ENCODE assay signal across 8 cellular contexts in the genomic region with DNA sequence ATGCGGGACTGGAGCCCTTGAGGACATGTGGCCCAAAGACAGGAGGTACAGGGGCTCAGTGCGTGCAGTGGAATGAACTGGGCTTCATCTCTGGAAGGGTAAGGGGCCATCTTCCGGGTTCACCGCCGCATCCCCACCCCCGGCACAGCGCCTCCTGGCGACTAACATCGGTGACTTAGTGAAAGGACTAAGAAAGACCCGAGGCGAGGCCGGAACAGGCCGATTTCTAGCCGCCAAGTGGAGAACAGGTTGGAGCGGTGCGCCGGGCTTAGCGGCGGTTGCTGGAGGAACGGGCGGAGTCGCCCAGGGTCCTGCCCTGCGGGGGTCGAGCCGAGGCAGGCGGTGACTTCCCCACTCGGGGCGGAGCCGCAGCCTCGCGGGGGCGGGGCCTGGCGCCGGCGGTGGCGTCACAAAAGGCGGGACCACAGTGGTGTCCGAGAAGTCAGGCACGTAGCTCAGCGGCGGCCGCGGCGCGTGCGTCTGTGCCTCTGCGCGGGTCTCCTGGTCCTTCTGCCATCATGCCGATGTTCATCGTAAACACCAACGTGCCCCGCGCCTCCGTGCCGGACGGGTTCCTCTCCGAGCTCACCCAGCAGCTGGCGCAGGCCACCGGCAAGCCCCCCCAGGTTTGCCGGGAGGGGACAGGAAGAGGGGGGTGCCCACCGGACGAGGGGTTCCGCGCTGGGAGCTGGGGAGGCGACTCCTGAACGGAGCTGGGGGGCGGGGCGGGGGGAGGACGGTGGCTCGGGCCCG. TPM values are rescaled to one million over a fixed set of nuclear protein-coding genes. Genes with fewer than 3 reads are reported as not detected.
A peak's percentile ranks its signal among the peaks of the same experiment; 100 is the strongest.
DNase-seq lines count a peak whose midpoint lies in the region; ATAC-seq, FAIRE-seq and TF ChIP-seq lines count a peak whose summit lies in the region.

A gene (plus strand): TSS at position 427 of the 753 bp plus-strand sequence. CDS start 92 bp downstream, at position 519.

- no peaks in the 10 kb centered on the region for H3K9me3 ChIP-seq in adipocyte (ENCODE audit: control insufficient read depth, low read length)
- no peaks in the 10 kb centered on the region for H3K9me3 ChIP-seq in transverse colon

- DNase-seq in GM12892 (ENCODE audit: insufficient read length) (peak; percentile 95), NCI-H1417 treated with DMSO at 0.1 percent for 48 hours (lab: John Stamatoyannopoulos, UW) (peak; percentile 29), T follicular helper cell (ENCODE audit: low read depth) (peak; percentile 87), adipocyte (ENCODE audit: low read depth) (peak; percentile 96), cardiac septum (ENCODE audit: low spot score) (peak; percentile 98), pons (ENCODE audit: low spot score) (peak; percentile 92), transverse colon (peak; percentile 97)

- peak within 1 kb of the TSS; percentile 92 to 97 (median 96) for H3K27ac ChIP-seq in transverse colon

- peak within 1 kb of the TSS; percentile 82 for H3K9ac ChIP-seq in adipocyte (ENCODE audit: low read length)

- TF ChIP-seq POLR2A in GM12892 (IDR thresholded peaks at IDR 0.05; ENCODE audit: low read depth, low read length) (peak; percentile 91), transverse colon (IDR thresholded peaks at IDR 0.05) (peak; percentile 93)

- H3K4me1 ChIP-seq in adipocyte (ENCODE audit: control insufficient read depth, insufficient read depth, low read length): peaks cover 20% of the 10 kb centered on the region
- peaks cover 4 to 27% (median 20%) of the 10 kb centered on the region in 4 donors for H3K4me1 ChIP-seq in transverse colon

- peak; percentile 99 for FAIRE-seq in GM12892 (lab: Jason Lieb, UNC)

- ATAC-seq in HG02798 (IDR thresholded peaks at IDR 0.05; ENCODE audit: poor library complexity, unreplicated experiment): peak; percentile 86

- intact Hi-C loops in cardiac septum (cut with DNase I): no loop called here
- intact Hi-C loops in transverse colon (cut with DNase I; ENCODE audit: low total_unique reads): no loop called here

- WGBS in transverse colon (ENCODE audit: low coverage in 1 of 2), 2 donors: 0% methylated on average over 51 of the region's 71 CpGs; no CpG with 5 or more reads in 1 of the 2 donors

- no peak for TF ChIP-seq EP300 in transverse colon (IDR thresholded peaks at IDR 0.05; ENCODE audit: low read depth)

- peaks cover 11% of the 10 kb centered on the region for H3K36me3 ChIP-seq in adipocyte (ENCODE audit: control insufficient read depth, insufficient read depth, low read length, severe bottlenecking)
- peaks cover 0 to 11% (median 0%) of the 10 kb centered on the region in 4 donors for H3K36me3 ChIP-seq in transverse colon

- H3K27me3 ChIP-seq in adipocyte (replicated peaks; ENCODE audit: control insufficient read depth, insufficient read depth, low read length): no peaks in the 10 kb centered on the region
- no peaks in the 10 kb centered on the region for H3K27me3 ChIP-seq in transverse colon

- in situ Hi-C loops in transverse colon (cut with MboI; ENCODE audit: low pct_ligation_motif_present in 1 of 4, low pct_unique_long_range_greater_than_20kb in 1 of 4, low sequenced_read_pairs in 3 of 4): no loop called here

- H3K4me3 ChIP-seq in adipocyte (ENCODE audit: low read length) (peak within 1 kb of the TSS; percentile 84), transverse colon (peak within 1 kb of the TSS; percentile 53 to 78 (median 68))

- peak; percentile 74 to 98 (median 76) for TF ChIP-seq CTCF in transverse colon (IDR thresholded peaks at IDR 0.05)

RNA-seq across cellular contexts. Expression of the gene that starts here (rescaled TPM):
- polyA plus RNA-seq in GM12892 (2012; ENCODE audit: missing spikeins): 106 TPM
- total RNA-seq in cardiac septum: 317 TPM
- 100 to 1,000 TPM; 123 to 210 (median 139) TPM for total RNA-seq in transverse colon

Comparison
In these comparisons a context has a peak if more than half of its experiments do, and no peak if none do; other contexts are left out.
1. Peak in every context shown above with its lines: DNase-seq, ATAC-seq, H3K4me3 ChIP-seq and H3K27ac ChIP-seq.
2. DNase-seq: peak in every context shown above with its lines; median percentile 98 in cardiac septum; 97 in transverse colon; 96 in adipocyte; 95 in GM12892; 92 in pons; 87 in T follicular helper cell; 29 in NCI-H1417 treated with DMSO at 0.1 percent for 48 hours.